Comparison of ENCODE assay signal across 11 cellular contexts in the genomic region with DNA sequence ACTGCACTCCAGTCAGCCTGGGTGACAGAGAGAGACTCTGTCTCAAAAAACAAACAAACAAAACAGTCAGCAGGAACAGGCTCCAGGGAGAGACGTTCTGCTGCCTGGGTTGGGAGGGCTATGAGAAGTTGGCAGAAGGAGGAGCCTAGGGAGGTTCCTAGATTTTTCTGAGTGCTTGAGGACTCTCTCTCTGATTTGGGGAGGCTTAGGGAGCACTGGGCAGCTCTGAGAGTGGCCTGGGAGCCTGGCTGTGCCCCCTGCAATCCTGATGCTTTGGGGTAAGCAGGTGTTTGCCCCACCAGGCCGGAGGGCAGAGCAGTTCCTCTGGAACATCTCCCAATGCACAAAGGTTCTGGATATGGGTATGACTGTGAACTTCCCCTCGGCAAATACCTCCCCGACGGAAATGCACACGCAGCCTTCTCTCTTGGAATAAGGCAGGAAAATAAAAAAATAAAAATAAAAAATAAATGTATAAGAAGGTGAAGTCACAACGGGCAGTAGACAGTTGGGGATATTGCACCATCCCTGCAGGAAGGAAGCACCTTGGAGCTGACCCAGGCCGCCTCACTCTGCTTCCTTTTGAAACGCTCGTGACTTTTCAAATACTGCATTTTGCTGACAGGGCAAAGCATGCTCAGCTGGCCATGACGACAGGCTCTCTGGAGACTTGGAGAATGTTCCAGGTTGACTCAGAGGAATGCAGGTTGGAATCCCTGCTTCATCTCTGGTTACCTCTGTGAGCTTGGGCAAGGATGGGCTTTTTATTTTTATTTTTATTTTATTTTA. TPM values are rescaled to one million over a fixed set of nuclear protein-coding genes. Genes with fewer than 3 reads are reported as not detected.
DNase-seq lines count a peak whose midpoint lies in the region; ATAC-seq and TF ChIP-seq lines count a peak whose summit lies in the region.
"Had no signal": no experiment of that assay in that cellular context is flagged by ENCODE, and none has a peak within 500 bp of the region (broad histone marks: within the 10 kb centered on the region; RNA-seq: fewer than 3 reads in every experiment).

No MANE protein-coding gene starts in this region.

- no peaks in the 10 kb centered on the region for H4K20me1 ChIP-seq in fibroblast of lung (ENCODE audit: control insufficient read depth, extremely low read depth, insufficient read depth, low read length)
- no peaks in the 10 kb centered on the region for H4K20me1 ChIP-seq in osteoblast (ENCODE audit: insufficient read depth, low read length)

- H3K27me3 ChIP-seq in RWPE2 (ENCODE audit: insufficient read depth, poor library complexity, severe bottlenecking) (no peaks in the 10 kb centered on the region), fibroblast of lung (ENCODE audit: control insufficient read depth, insufficient read depth, low read length) (no peaks in the 10 kb centered on the region), osteoblast (ENCODE audit: insufficient read depth, low read length) (no peaks in the 10 kb centered on the region)

- TF ChIP-seq CTCF in RWPE2 (IDR thresholded peaks at IDR 0.05; ENCODE audit: poor library complexity, severe bottlenecking) (no peak), fibroblast of lung (conservative IDR thresholded peaks at IDR 0.05 in 1 of 2, IDR thresholded peaks at IDR 0.05 in 1 of 2; ENCODE audit: low read depth in 1 of 2, low read length in 2 of 2) (no peak), osteoblast (IDR thresholded peaks at IDR 0.05; ENCODE audit: extremely low read depth, low read depth, low read length) (no peak)

- DNase-seq in CD1c-positive myeloid dendritic cell (ENCODE audit: extremely low spot score) (peak; percentile 86), RWPE2 (ENCODE audit: low spot score) (no peak), fibroblast of lung (ENCODE audit: low read depth in 2 of 2) (peak; percentile 13 to 53), osteoblast (ENCODE audit: insufficient read length, low spot score, missing footprints) (peak; percentile 87), NCI-H2029 (lab: John Stamatoyannopoulos, UW) (no peak)
- no peak for DNase-seq in stimulated activated CD4-positive, alpha-beta T cell treated with anti-CD3 and anti-CD28 coated beads, Interleukin-4, amount 100 ng/mL, for 1 hour
- DNase-seq in activated CD8-positive, alpha-beta memory T cell treated with anti-CD3 and anti-CD28 coated beads, Interleukin-2, amount 50 U/mL, for 4 hours: no peak
- DNase-seq: DND-41; effector CD4-positive, alpha-beta T cell had no signal

- no peaks in the 10 kb centered on the region for H3K79me2 ChIP-seq in fibroblast of lung (ENCODE audit: control insufficient read depth, insufficient read depth, low read length)
- no peaks in the 10 kb centered on the region for H3K79me2 ChIP-seq in osteoblast (ENCODE audit: insufficient read depth, low read length)

- H3K9me3 ChIP-seq in RWPE2 (ENCODE audit: severe bottlenecking) (no peaks in the 10 kb centered on the region), fibroblast of lung (ENCODE audit: control insufficient read depth, insufficient read depth, low read depth, low read length) (no peaks in the 10 kb centered on the region), osteoblast (ENCODE audit: low read depth, low read length) (no peaks in the 10 kb centered on the region)

- H3K9ac ChIP-seq in fibroblast of lung (ENCODE audit: insufficient read depth, low read length): no peak overlapping the region

- H3K36me3 ChIP-seq in RWPE2 (ENCODE audit: low read depth) (no peaks in the 10 kb centered on the region), fibroblast of lung (ENCODE audit: control insufficient read depth, insufficient read depth, low read length) (no peaks in the 10 kb centered on the region), osteoblast (ENCODE audit: insufficient read depth, low read length) (no peaks in the 10 kb centered on the region)

- H3K4me3 ChIP-seq in RWPE2 (ENCODE audit: severe bottlenecking) (no peak overlapping the region), fibroblast of lung (replicated peaks in 1 of 4; ENCODE audit: control extremely low read depth in 1 of 4, insufficient read depth in 1 of 4, low read depth in 3 of 4, low read length in 4 of 4) (no peak overlapping the region), osteoblast (ENCODE audit: insufficient read depth, low read length) (no peak overlapping the region)
- H3K4me3 ChIP-seq: SK-N-MC had no signal

- no peak overlapping the region for H2AFZ ChIP-seq in fibroblast of lung (ENCODE audit: low read length)
- peak overlapping the region; percentile 80 for H2AFZ ChIP-seq in osteoblast (ENCODE audit: low read length)

- peak; percentile 76 for ATAC-seq in RWPE2 (ENCODE audit: low read depth)
- no peak for ATAC-seq in HG02884 (IDR thresholded peaks at IDR 0.05; ENCODE audit: unreplicated experiment)

- H3K4me2 ChIP-seq in fibroblast of lung (ENCODE audit: extremely low read depth, insufficient read depth, low read length): no peak overlapping the region
- H3K4me2 ChIP-seq in osteoblast (ENCODE audit: insufficient read depth, low read length): no peak overlapping the region

- peak overlapping the region; percentile 90 for H3K27ac ChIP-seq in RWPE2 (ENCODE audit: poor library complexity, severe bottlenecking)
- H3K27ac ChIP-seq in fibroblast of lung (ENCODE audit: insufficient read depth, low read length): no peak overlapping the region
- no peak overlapping the region for H3K27ac ChIP-seq in osteoblast (ENCODE audit: low read depth, low read length)
- H3K27ac ChIP-seq: SK-N-MC had no signal

- H3K4me1 ChIP-seq in RWPE2 (ENCODE audit: insufficient read depth, poor library complexity, severe bottlenecking) (peaks cover 18% of the 10 kb centered on the region), fibroblast of lung (ENCODE audit: control insufficient read depth, extremely low read depth, insufficient read depth, low read length) (peaks cover 11% of the 10 kb centered on the region), osteoblast (ENCODE audit: insufficient read depth, low read length) (peaks cover 24% of the 10 kb centered on the region)

RNA-seq across cellular contexts. Expression of a gene that starts 26.5 kb away (rescaled TPM):
- 60.1 and 70.2 TPM in 2 replicates for total RNA-seq in fibroblast of lung
- polyA plus RNA-seq in fibroblast of lung: 23.7 and 35.7 TPM in 2 replicates
- 42.2 and 76.5 TPM in 2 replicates for polyA plus RNA-seq in fibroblast of lung (2012)
- 43.6 and 45.5 TPM in 2 replicates for polyA minus RNA-seq in fibroblast of lung (ENCODE audit: low replicate concordance)
- total RNA-seq in osteoblast: 98.4 and 107 TPM in 2 replicates

RNA-seq across cellular contexts. Expression of a gene that starts 48.0 kb away (rescaled TPM):
- total RNA-seq in fibroblast of lung: 55.7 and 56.3 TPM in 2 replicates
- polyA plus RNA-seq in fibroblast of lung: 25.3 and 30.4 TPM in 2 replicates
- 28.6 and 39.6 TPM in 2 replicates for polyA plus RNA-seq in fibroblast of lung (2012)
- 54.3 and 65.8 TPM in 2 replicates for polyA minus RNA-seq in fibroblast of lung (ENCODE audit: low replicate concordance)
- 46.7 and 52.5 TPM in 2 replicates for total RNA-seq in osteoblast

RNA-seq across cellular contexts. Expression of a gene that starts 48.4 kb away (rescaled TPM):
- total RNA-seq in fibroblast of lung (120 and 182 TPM in 2 replicates), osteoblast (179 and 180 TPM in 2 replicates)
- 146 and 159 TPM in 2 replicates for polyA plus RNA-seq in fibroblast of lung
- polyA plus RNA-seq in fibroblast of lung (2012): 218 and 273 TPM in 2 replicates
- 127 and 172 TPM in 2 replicates for polyA minus RNA-seq in fibroblast of lung (ENCODE audit: low replicate concordance)

Comparison
In these comparisons a context has a peak if more than half of its experiments do, and no peak if none do; other contexts are left out.
1. DNase-seq: peak in CD1c-positive myeloid dendritic cell (single experiment), fibroblast of lung (2 of 2) and osteoblast (single experiment); none in RWPE2 (single experiment), stimulated activated CD4-positive, alpha-beta T cell treated with anti-CD3 and anti-CD28 coated beads, Interleukin-4, amount 100 ng/mL, for 1 hour (single experiment), NCI-H2029 (single experiment) and activated CD8-positive, alpha-beta memory T cell treated with anti-CD3 and anti-CD28 coated beads, Interleukin-2, amount 50 U/mL, for 4 hours (single experiment).